In genomic region chr1:43454270-43455011, GRCh38 we compare ENCODE assay signal across 8 cellular contexts. TPM values are rescaled to one million over a fixed set of nuclear protein-coding genes. Genes with fewer than 3 reads are reported as not detected.
DNase-seq lines count a peak whose midpoint lies in the region; ATAC-seq, FAIRE-seq and TF ChIP-seq lines count a peak whose summit lies in the region.

No MANE protein-coding gene starts in this region.

- peaks cover 26 to 41% of the 10 kb centered on the region in 2 donors for H3K27me3 Mint-ChIP-seq in natural killer cell (ENCODE audit: low read depth in 2 of 2)

- H3K36me3 Mint-ChIP-seq in natural killer cell, result peaks cover under 1% of the 10 kb centered on the region

- peak overlapping the region; percentile 68 to 69 for H3K27ac Mint-ChIP-seq in natural killer cell

- peak overlapping the region; percentile 51 for H3K4me3 ChIP-seq in AG09309 (ENCODE audit: control insufficient read depth, low read depth, low read length)
- peak overlapping the region; percentile 64 for H3K4me3 ChIP-seq in fibroblast of the aortic adventitia (ENCODE audit: low read depth, low read length)

- no peaks in the 10 kb centered on the region for H3K9me3 Mint-ChIP-seq in natural killer cell

- FAIRE-seq in HTR-8/SVneo (lab: Jason Lieb, UNC), result no peak

- peak overlapping the region; percentile 93 for H3K4me3 Mint-ChIP-seq in natural killer cell

- intact Hi-C loops in natural killer cell (cut with micrococcal nuclease), result no loop called here

- TF ChIP-seq CTCF in AG09309 (IDR thresholded peaks at IDR 0.05; ENCODE audit: control insufficient read depth, insufficient read depth, low read depth, low read length, missing control alignments), result peak; percentile 11
- TF ChIP-seq CTCF in fibroblast of the aortic adventitia (IDR thresholded peaks at IDR 0.05; ENCODE audit: insufficient read depth, low read length), result peak; percentile 20
- no peak for TF ChIP-seq CTCF in natural killer cell (IDR thresholded peaks at IDR 0.05)

- peak; percentile 68 to 82 (median 71) for ATAC-seq in natural killer cell

- DNase-seq in AG09309 (ENCODE audit: low read depth) (peak; percentile 46), GM19240 (ENCODE audit: insufficient read length, low spot score) (peak; percentile 93), HTR-8/SVneo (ENCODE audit: insufficient read length, low spot score) (peak; percentile 46), OCI-M1 (lab: John Stamatoyannopoulos, UW) (peak; percentile 94), fibroblast of the aortic adventitia (ENCODE audit: low read depth) (peak; percentile 85), natural killer cell (no peak), substantia nigra (lab: John Stamatoyannopoulos, UW) (peak in 41 of 49 donors; percentile 13 to 83 (median 56))
- peak; percentile 83 for DNase-seq in activated effector memory CD4-positive, alpha-beta T cell treated with anti-CD3 and anti-CD28 coated beads, Interleukin-2, amount 50 U/mL, for 16 hours

- H3K27ac ChIP-seq in substantia nigra (ENCODE audit: low read depth, low read length, poor library complexity, severe bottlenecking), result peak overlapping the region; percentile 72

- peaks cover 20 to 21% of the 10 kb centered on the region in 2 donors for H3K4me1 Mint-ChIP-seq in natural killer cell

RNA-seq across cellular contexts. Expression of gene HYI, which starts 0.7 kb away (rescaled TPM):
- 24.0 and 33.2 TPM in 2 replicates for total RNA-seq in fibroblast of the aortic adventitia (ENCODE audit: low replicate concordance)
- 10 to 100 TPM in 1 of 3 donors, 1 to 10 TPM in 2; 7.0 to 14.2 (median 8.6) TPM for total RNA-seq in natural killer cell
